In genomic region chr19:2061093-2061935, GRCh38 we compare ENCODE assay signal across 8 cellular contexts. TPM values are rescaled to one million over a fixed set of nuclear protein-coding genes. Genes with fewer than 3 reads are reported as not detected.
A peak's percentile ranks its signal among the peaks of the same experiment; 100 is the strongest.
DNase-seq lines count a peak whose midpoint lies in the region; ATAC-seq and TF ChIP-seq lines count a peak whose summit lies in the region.

No MANE protein-coding gene starts in this region.

- no TSS peak for BruUV-seq in PC-9 (replicated peaks; lab: Mats Ljungman, UMichigan)

- POLR2A ChIA-PET in PC-9 (lab: Charles Lee; ENCODE audit: unreplicated experiment) = interaction anchor here (0.6 kb wide), 1 partner anchor 157 kb away, joined by 3 read pairs; no protein-coding TSS in a partner anchor

- H3K27ac ChIP-seq in PC-9 (peak overlapping the region; percentile 100), muscle layer of colon (ENCODE audit: low read depth, low read length) (peak overlapping the region; percentile 100)

- H2AFZ ChIP-seq in PC-9 = peak overlapping the region; percentile 88

- DNase-seq in DMS53 (lab: John Stamatoyannopoulos, UW) (peak; percentile 99), KBM-7 (peak; percentile 98), PC-9 (peak; percentile 85 to 94)
- peak; percentile 100 for DNase-seq in activated T-cell treated with anti-CD3 and anti-CD28 coated beads, Interleukin-2, amount 50 U/mL, for 4 hours
- DNase-seq in stimulated activated CD8-positive, alpha-beta memory T cell treated with anti-CD3 and anti-CD28 coated beads, Interleukin-7, amount 100 ng/mL, for 1 hour (ENCODE audit: low read depth in 2 of 2) = peak; percentile 98 to 100

- H3K27me3 ChIP-seq in PC-9 (ENCODE audit: insufficient read depth, low read depth) (no peaks in the 10 kb centered on the region), muscle layer of colon (ENCODE audit: control insufficient read depth in 1 of 2, insufficient read depth in 2 of 2, low read length in 2 of 2) (no peaks in the 10 kb centered on the region)

- no peaks in the 10 kb centered on the region for H3K9me3 Mint-ChIP-seq in activated T-cell treated with anti-CD3 and anti-CD28 coated beads, Interleukin-2, amount 50 U/mL, for 4 hours

- 0 out of 2 replicates have a peak, but pooled peaks cover 6% of the 10 kb centered on the region for H3K79me2 ChIP-seq in PC-9 (ENCODE audit: low read depth)

- H3K4me1 Mint-ChIP-seq in activated T-cell treated with anti-CD3 and anti-CD28 coated beads, Interleukin-2, amount 50 U/mL, for 4 hours (ENCODE audit: low read depth) = peaks cover 49% of the 10 kb centered on the region

- H3K9me2 ChIP-seq in PC-9 (ENCODE audit: insufficient read depth) = no peaks in the 10 kb centered on the region

- H3K4me3 Mint-ChIP-seq in activated T-cell treated with anti-CD3 and anti-CD28 coated beads, Interleukin-2, amount 50 U/mL, for 4 hours = peak overlapping the region; percentile 89

- H3K9me3 ChIP-seq in PC-9 (ENCODE audit: insufficient read depth, low read depth) (no peaks in the 10 kb centered on the region), muscle layer of colon (ENCODE audit: low read length) (no peaks in the 10 kb centered on the region)

- no peaks in the 10 kb centered on the region for H3K27me3 Mint-ChIP-seq in activated T-cell treated with anti-CD3 and anti-CD28 coated beads, Interleukin-2, amount 50 U/mL, for 4 hours (ENCODE audit: low read depth)

- H3K36me3 ChIP-seq in PC-9 (ENCODE audit: low read depth) = no peaks in the 10 kb centered on the region
- no peaks in the 10 kb centered on the region for H3K36me3 ChIP-seq in muscle layer of colon (ENCODE audit: insufficient read depth, low read length)

- ATAC-seq in GM21717 (IDR thresholded peaks at IDR 0.05; ENCODE audit: unreplicated experiment) (peak; percentile 52), esophagus mucosa (peak; percentile 81)
- ATAC-seq in activated T-cell treated with anti-CD3 and anti-CD28 coated beads, Interleukin-2, amount 50 U/mL, for 4 hours = peak; percentile 92 to 94

- no peaks in the 10 kb centered on the region for H4K20me1 ChIP-seq in PC-9 (ENCODE audit: insufficient read depth)

- H3K36me3 Mint-ChIP-seq in activated T-cell treated with anti-CD3 and anti-CD28 coated beads, Interleukin-2, amount 50 U/mL, for 4 hours (ENCODE audit: insufficient read depth) = no peaks in the 10 kb centered on the region

- peaks cover 24% of the 10 kb centered on the region for H3K4me1 ChIP-seq in PC-9 (replicated peaks; ENCODE audit: insufficient read depth)
- peaks cover 29% of the 10 kb centered on the region for H3K4me1 ChIP-seq in muscle layer of colon (ENCODE audit: insufficient read depth, low read length)

- peaks cover 17% of the 10 kb centered on the region; the same call in 1 of the 2 replicates for H3F3A ChIP-seq in PC-9 (ENCODE audit: insufficient read depth, low read depth)

- intact Hi-C loops in PC-9 (cut with micrococcal nuclease; ENCODE audit: unreplicated experiment) = loop anchor here (2.0 kb wide), 2 partner anchors 33 to 43 kb away; no protein-coding TSS in a partner anchor

- H3K9ac ChIP-seq in muscle layer of colon (ENCODE audit: low read length) = peak overlapping the region; percentile 76

- CTCF ChIA-PET in PC-9 (lab: Charles Lee) = interaction anchor here (0.6 kb wide), 2 partner anchors 25 to 200 kb away, joined by 3 to 4 read pairs; no protein-coding TSS in a partner anchor

- in situ Hi-C loops in KBM-7 (cut with MboI; ENCODE audit: low pct_unique_long_range_greater_than_20kb, low sequenced_read_pairs) = no loop called here

- no peak for TF ChIP-seq CTCF in PC-9 (conservative IDR thresholded peaks at IDR 0.05)

- H3K4me3 ChIP-seq in PC-9 (peak overlapping the region; percentile 73), muscle layer of colon (ENCODE audit: low read depth in 1 of 2, low read length in 2 of 2) (peak overlapping the region; percentile 77 to 84)

- H3K4me2 ChIP-seq in PC-9 = peak overlapping the region; percentile 85

RNA-seq across cellular contexts. Expression of gene MKNK2, which starts 10.3 kb away (rescaled TPM):
- total RNA-seq in PC-9 (2021) (132 and 166 TPM in 2 replicates), esophagus mucosa (311 TPM)
- total RNA-seq in activated T-cell treated with anti-CD3 and anti-CD28 coated beads, Interleukin-2, amount 50 U/mL, for 4 hours = 100 to 1,000 TPM; 122 to 130 (median 128) TPM

RNA-seq across cellular contexts. Expression of gene MOB3A, which starts 34.8 kb away (rescaled TPM):
- total RNA-seq in PC-9 (2021) (22.8 and 28.9 TPM in 2 replicates), esophagus mucosa (28.1 TPM)
- 100 to 1,000 TPM; 128 to 137 (median 137) TPM for total RNA-seq in activated T-cell treated with anti-CD3 and anti-CD28 coated beads, Interleukin-2, amount 50 U/mL, for 4 hours

RNA-seq across cellular contexts. Expression of gene IZUMO4, which starts 35.4 kb away (rescaled TPM):
- total RNA-seq in PC-9 (2021) (1.5 and 2.4 TPM in 2 replicates), esophagus mucosa (4.7 TPM)
- 1 to 10 TPM; 3.4 to 4.6 (median 4.2) TPM for total RNA-seq in activated T-cell treated with anti-CD3 and anti-CD28 coated beads, Interleukin-2, amount 50 U/mL, for 4 hours

RNA-seq across cellular contexts. Expression of gene BTBD2, which starts 45.8 kb away (rescaled TPM):
- total RNA-seq in PC-9 (2021) = 79.2 and 81.0 TPM in 2 replicates
- total RNA-seq in activated T-cell treated with anti-CD3 and anti-CD28 coated beads, Interleukin-2, amount 50 U/mL, for 4 hours = 10 to 100 TPM; 12.6 to 17.2 (median 14.4) TPM
- 68.6 TPM for total RNA-seq in esophagus mucosa

Comparison
In these comparisons a context has a peak if more than half of its experiments do, and no peak if none do; other contexts are left out.
1. Peak in every context shown above with its lines: DNase-seq, ATAC-seq, H3K4me3 ChIP-seq and H3K27ac ChIP-seq.